Comparison of ENCODE assay signal across 1 cellular context in the genomic region with DNA sequence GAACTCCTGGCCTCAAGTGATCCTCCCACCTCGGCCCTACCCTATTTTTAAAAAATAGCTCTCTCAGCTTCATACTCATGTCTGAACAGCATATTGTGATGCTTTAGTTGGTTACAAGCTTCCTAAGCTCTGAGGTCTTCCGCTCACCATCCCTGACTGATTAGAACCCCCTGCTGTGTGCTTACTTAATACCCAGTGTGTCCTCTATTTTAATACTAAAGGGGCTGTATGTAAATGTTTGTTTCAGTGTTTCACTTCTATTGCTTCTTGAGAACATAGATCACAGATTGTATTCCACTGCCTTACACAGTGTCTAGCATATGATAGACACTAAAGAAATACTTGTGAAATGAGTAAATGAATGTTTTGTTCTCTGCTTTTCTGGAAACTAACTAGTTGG.
TF ChIP-seq lines count a peak whose summit lies in the region.

No MANE protein-coding gene starts in this region.

TF ChIP-seq in GM23338, 12 proteins besides CTCF, POLR2A, EP300 and RAD21 (continued from another document):
- TF ChIP-seq, protein P1, sequence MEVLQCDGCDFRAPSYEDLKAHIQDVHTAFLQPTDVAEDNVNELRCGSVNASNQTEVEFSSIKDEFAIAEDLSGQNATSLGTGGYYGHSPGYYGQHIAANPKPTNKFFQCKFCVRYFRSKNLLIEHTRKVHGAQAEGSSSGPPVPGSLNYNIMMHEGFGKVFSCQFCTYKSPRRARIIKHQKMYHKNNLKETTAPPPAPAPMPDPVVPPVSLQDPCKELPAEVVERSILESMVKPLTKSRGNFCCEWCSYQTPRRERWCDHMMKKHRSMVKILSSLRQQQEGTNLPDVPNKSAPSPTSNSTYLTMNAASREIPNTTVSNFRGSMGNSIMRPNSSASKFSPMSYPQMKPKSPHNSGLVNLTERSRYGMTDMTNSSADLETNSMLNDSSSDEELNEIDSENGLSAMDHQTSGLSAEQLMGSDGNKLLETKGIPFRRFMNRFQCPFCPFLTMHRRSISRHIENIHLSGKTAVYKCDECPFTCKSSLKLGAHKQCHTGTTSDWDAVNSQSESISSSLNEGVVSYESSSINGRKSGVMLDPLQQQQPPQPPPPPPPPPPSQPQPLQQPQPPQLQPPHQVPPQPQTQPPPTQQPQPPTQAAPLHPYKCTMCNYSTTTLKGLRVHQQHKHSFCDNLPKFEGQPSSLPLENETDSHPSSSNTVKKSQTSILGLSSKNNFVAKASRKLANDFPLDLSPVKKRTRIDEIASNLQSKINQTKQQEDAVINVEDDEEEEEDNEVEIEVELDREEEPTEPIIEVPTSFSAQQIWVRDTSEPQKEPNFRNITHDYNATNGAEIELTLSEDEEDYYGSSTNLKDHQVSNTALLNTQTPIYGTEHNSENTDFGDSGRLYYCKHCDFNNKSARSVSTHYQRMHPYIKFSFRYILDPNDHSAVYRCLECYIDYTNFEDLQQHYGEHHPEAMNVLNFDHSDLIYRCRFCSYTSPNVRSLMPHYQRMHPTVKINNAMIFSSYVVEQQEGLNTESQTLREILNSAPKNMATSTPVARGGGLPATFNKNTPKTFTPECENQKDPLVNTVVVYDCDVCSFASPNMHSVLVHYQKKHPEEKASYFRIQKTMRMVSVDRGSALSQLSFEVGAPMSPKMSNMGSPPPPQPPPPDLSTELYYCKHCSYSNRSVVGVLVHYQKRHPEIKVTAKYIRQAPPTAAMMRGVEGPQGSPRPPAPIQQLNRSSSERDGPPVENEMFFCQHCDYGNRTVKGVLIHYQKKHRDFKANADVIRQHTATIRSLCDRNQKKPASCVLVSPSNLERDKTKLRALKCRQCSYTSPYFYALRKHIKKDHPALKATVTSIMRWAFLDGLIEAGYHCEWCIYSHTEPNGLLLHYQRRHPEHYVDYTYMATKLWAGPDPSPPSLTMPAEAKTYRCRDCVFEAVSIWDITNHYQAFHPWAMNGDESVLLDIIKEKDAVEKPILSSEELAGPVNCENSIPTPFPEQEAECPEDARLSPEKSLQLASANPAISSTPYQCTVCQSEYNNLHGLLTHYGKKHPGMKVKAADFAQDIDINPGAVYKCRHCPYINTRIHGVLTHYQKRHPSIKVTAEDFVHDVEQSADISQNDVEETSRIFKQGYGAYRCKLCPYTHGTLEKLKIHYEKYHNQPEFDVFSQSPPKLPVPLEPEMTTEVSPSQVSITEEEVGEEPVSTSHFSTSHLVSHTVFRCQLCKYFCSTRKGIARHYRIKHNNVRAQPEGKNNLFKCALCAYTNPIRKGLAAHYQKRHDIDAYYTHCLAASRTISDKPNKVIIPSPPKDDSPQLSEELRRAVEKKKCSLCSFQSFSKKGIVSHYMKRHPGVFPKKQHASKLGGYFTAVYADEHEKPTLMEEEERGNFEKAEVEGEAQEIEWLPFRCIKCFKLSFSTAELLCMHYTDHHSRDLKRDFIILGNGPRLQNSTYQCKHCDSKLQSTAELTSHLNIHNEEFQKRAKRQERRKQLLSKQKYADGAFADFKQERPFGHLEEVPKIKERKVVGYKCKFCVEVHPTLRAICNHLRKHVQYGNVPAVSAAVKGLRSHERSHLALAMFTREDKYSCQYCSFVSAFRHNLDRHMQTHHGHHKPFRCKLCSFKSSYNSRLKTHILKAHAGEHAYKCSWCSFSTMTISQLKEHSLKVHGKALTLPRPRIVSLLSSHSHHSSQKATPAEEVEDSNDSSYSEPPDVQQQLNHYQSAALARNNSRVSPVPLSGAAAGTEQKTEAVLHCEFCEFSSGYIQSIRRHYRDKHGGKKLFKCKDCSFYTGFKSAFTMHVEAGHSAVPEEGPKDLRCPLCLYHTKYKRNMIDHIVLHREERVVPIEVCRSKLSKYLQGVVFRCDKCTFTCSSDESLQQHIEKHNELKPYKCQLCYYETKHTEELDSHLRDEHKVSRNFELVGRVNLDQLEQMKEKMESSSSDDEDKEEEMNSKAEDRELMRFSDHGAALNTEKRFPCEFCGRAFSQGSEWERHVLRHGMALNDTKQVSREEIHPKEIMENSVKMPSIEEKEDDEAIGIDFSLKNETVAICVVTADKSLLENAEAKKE (CRISPR knock-in tag; IDR thresholded peaks at IDR 0.05) = no peak
- TF ChIP-seq JUNB (IDR thresholded peaks at IDR 0.05; ENCODE audit: unreplicated experiment) = no peak
- no peak for TF ChIP-seq ZNF331 (CRISPR knock-in tag; IDR thresholded peaks at IDR 0.05; ENCODE audit: low read depth)
- TF ChIP-seq ZNF114 (CRISPR knock-in tag; IDR thresholded peaks at IDR 0.05) = no peak
- no peak for TF ChIP-seq CREB1 (CRISPR knock-in tag; IDR thresholded peaks at IDR 0.05; ENCODE audit: low read depth)
- no peak for TF ChIP-seq ETS1 (IDR thresholded peaks at IDR 0.05)
- no peak for TF ChIP-seq NANOG (IDR thresholded peaks at IDR 0.05; ENCODE audit: borderline replicate concordance)
- no peak for TF ChIP-seq REST (IDR thresholded peaks at IDR 0.05; ENCODE audit: unreplicated experiment)
- TF ChIP-seq EZH2 (IDR thresholded peaks at IDR 0.05; ENCODE audit: low read depth, unreplicated experiment) = no peak
